Comparison of ENCODE assay signal across 10 cellular contexts in the genomic region with DNA sequence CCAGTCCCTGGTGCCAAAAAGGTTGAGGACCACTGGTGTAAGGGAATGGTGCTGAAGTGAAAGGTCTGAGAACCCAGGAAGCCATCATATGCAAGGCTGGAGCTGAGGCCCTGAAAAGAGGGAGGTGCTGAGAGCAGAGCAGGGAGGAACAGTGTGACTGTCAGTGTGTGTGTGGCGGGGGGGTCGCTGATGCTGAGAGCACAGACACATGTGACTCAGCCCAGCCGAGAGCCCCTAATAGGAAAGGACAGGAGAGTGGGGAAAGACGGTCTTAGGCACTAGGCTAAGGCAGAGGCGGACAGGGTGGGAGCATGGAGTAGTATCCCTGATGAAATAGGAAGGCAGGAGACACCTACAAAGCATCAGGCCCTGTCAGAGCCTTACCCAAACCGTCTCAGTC. TPM values are rescaled to one million over a fixed set of nuclear protein-coding genes. Genes with fewer than 3 reads are reported as not detected.
DNase-seq lines count a peak whose midpoint lies in the region; ATAC-seq and TF ChIP-seq lines count a peak whose summit lies in the region.
"Had no signal": no experiment of that assay in that cellular context is flagged by ENCODE, and none has a peak within 500 bp of the region (broad histone marks: within the 10 kb centered on the region; RNA-seq: fewer than 3 reads in every experiment).

No MANE protein-coding gene starts in this region.

- no peak for TF ChIP-seq POLR2A in HCT116 (IDR thresholded peaks at IDR 0.05; ENCODE audit: borderline replicate concordance, extremely low read depth, insufficient read depth, insufficient read length)

- H3K4me2 ChIP-seq in HCT116 (ENCODE audit: low read length): peak overlapping the region; percentile 86

- H3K9me3 ChIP-seq in HCT116 (ENCODE audit: control insufficient read depth in 1 of 2, insufficient read depth in 1 of 2, low read depth in 1 of 2, low read length in 2 of 2): no peaks in the 10 kb centered on the region
- no peaks in the 10 kb centered on the region for H3K9me3 ChIP-seq in effector memory CD4-positive, alpha-beta T cell (ENCODE audit: control insufficient read depth, low read length)

- H3K4me1 ChIP-seq in HCT116 (ENCODE audit: control insufficient read depth in 1 of 2, insufficient read depth in 2 of 2, low read length in 2 of 2): peaks cover 9 to 28% of the 10 kb centered on the region in 2 experiments
- H3K4me1 ChIP-seq in effector memory CD4-positive, alpha-beta T cell (ENCODE audit: control insufficient read depth, insufficient read depth, low read length, poor library complexity, severe bottlenecking): peaks cover 7% of the 10 kb centered on the region

- H3K27ac ChIP-seq in HCT116 (ENCODE audit: low read depth, low read length): peak overlapping the region; percentile 76; the same call in 1 of the 2 replicates
- no peak overlapping the region for H3K27ac ChIP-seq in effector memory CD4-positive, alpha-beta T cell (ENCODE audit: insufficient read depth, low read length, poor library complexity, severe bottlenecking)

- no peaks in the 10 kb centered on the region for H3K9me2 ChIP-seq in HCT116 (ENCODE audit: insufficient read depth)

- ATAC-seq in HCT116 (no peak), sciatic nerve (no peak), HG02840 (IDR thresholded peaks at IDR 0.05; ENCODE audit: low FRiP score, unreplicated experiment) (no peak)

- CTCF ChIA-PET in HCT116 (lab: Charles Lee): interaction anchor here (2.3 to 5.1 kb wide), 4 partner anchors 16 to 405 kb away, joined by 13 to 69 read pairs (median 40); a partner anchor contains a TSS

- intact Hi-C loops in CD14-positive monocyte (cut with micrococcal nuclease): loop anchor here (5.0 to 10.0 kb wide), 3 partner anchors 53 to 406 kb away; a partner anchor contains a TSS
- intact Hi-C loops in HCT116 (cut with micrococcal nuclease): loop anchor here (5.0 kb wide), 2 partner anchors 146 to 391 kb away; no protein-coding TSS in a partner anchor
- intact Hi-C loops in sciatic nerve (cut with DNase I): loop anchor here (5.0 kb wide), 1 partner anchor 86 kb away; no protein-coding TSS in a partner anchor

- TF ChIP-seq CTCF in CD14-positive monocyte (IDR thresholded peaks at IDR 0.05) (no peak), HCT116 (IDR thresholded peaks at IDR 0.05 in 2 of 3, conservative IDR thresholded peaks at IDR 0.05 in 1 of 3; ENCODE audit: borderline replicate concordance in 1 of 3, insufficient read depth in 1 of 3, low read depth in 2 of 3, low read length in 2 of 3) (no peak), mesothelial cell of epicardium (IDR thresholded peaks at IDR 0.05; ENCODE audit: unreplicated experiment) (no peak)

- BruUV-seq in HCT116 (replicated peaks; lab: Mats Ljungman, UMichigan): no TSS peak

- RAD21 ChIA-PET in HCT116 (lab: Charles Lee; ENCODE audit: low non-redundant PET in 1 of 2, low total read pairs in 2 of 2, uncharacterized antibody in 2 of 2, unreplicated experiment in 2 of 2): no interaction called here

- peak overlapping the region; percentile 80 to 91 for H3K4me3 ChIP-seq in HCT116 (replicated peaks in 1 of 2; ENCODE audit: low read depth in 1 of 2, low read length in 2 of 2)
- no peak overlapping the region for H3K4me3 ChIP-seq in effector memory CD4-positive, alpha-beta T cell (ENCODE audit: insufficient read depth, low read depth, low read length, poor library complexity, severe bottlenecking)

- H3K27ac Mint-ChIP-seq in CD14-positive monocyte: peak overlapping the region in 1 of 7 donors; percentile 68
- H3K27ac Mint-ChIP-seq in activated naive CD8-positive, alpha-beta T cell: no peak overlapping the region
- no peak overlapping the region for H3K27ac Mint-ChIP-seq in mesothelial cell of epicardium

- H2AFZ ChIP-seq in HCT116 (ENCODE audit: low read depth, low read length, poor library complexity, severe bottlenecking): no peak overlapping the region

- DNase-seq in CD14-positive monocyte (ENCODE audit: low spot score) (peak; percentile 8), HCT116 (ENCODE audit: low read depth, low spot score) (no peak), mesothelial cell of epicardium (ENCODE audit: low spot score in 2 of 2, unreplicated experiment in 2 of 2) (no peak), sciatic nerve (ENCODE audit: low spot score) (no peak), ureter (ENCODE audit: low spot score) (no peak)
- DNase-seq in effector memory CD4-positive, alpha-beta T cell: no peak
- DNase-seq: NCI-H1105 treated with DMSO at 0.1 percent for 48 hours had no signal

- POLR2A ChIA-PET in HCT116 (lab: Charles Lee): interaction anchor here (1.9 kb wide), 1 partner anchor 16 kb away, joined by 13 read pairs; a partner anchor contains a TSS

- H3K27me3 Mint-ChIP-seq in CD14-positive monocyte (ENCODE audit: low read depth in 3 of 3) (peaks cover 22 to 44% (median 35%) of the 10 kb centered on the region in 3 donors), mesothelial cell of epicardium (ENCODE audit: low read depth) (no peaks in the 10 kb centered on the region)
- H3K27me3 Mint-ChIP-seq in activated naive CD8-positive, alpha-beta T cell: peaks cover 5% of the 10 kb centered on the region

- no peaks in the 10 kb centered on the region for H3K27me3 ChIP-seq in HCT116 (ENCODE audit: insufficient read depth, low read length)
- H3K27me3 ChIP-seq in effector memory CD4-positive, alpha-beta T cell (replicated peaks; ENCODE audit: control insufficient read depth, insufficient read depth, low read length, poor library complexity, severe bottlenecking): no peaks in the 10 kb centered on the region

- H3K79me2 ChIP-seq in HCT116 (ENCODE audit: insufficient read depth, low read length): 0 out of 2 replicates have a peak, but pooled peaks cover 12% of the 10 kb centered on the region

- peak overlapping the region in 1 of 2 donors; percentile 60 for H3K4me3 Mint-ChIP-seq in CD14-positive monocyte
- peak overlapping the region; percentile 86 for H3K4me3 Mint-ChIP-seq in activated naive CD8-positive, alpha-beta T cell
- H3K4me3 Mint-ChIP-seq in mesothelial cell of epicardium: peak overlapping the region; percentile 85

- no peak for TF ChIP-seq RAD21 in HCT116 (IDR thresholded peaks at IDR 0.05; ENCODE audit: low read depth)

- H3K4me1 Mint-ChIP-seq in CD14-positive monocyte: peaks cover 13% of the 10 kb centered on the region
- peaks cover 6% of the 10 kb centered on the region for H3K4me1 Mint-ChIP-seq in activated naive CD8-positive, alpha-beta T cell (ENCODE audit: low read depth)
- H3K4me1 Mint-ChIP-seq in mesothelial cell of epicardium: peaks cover 38% of the 10 kb centered on the region

- no peaks in the 10 kb centered on the region for H3K9me3 Mint-ChIP-seq in CD14-positive monocyte
- no peaks in the 10 kb centered on the region for H3K9me3 Mint-ChIP-seq in activated naive CD8-positive, alpha-beta T cell (ENCODE audit: low read depth)
- H3K9me3 Mint-ChIP-seq in mesothelial cell of epicardium: no peaks in the 10 kb centered on the region

- no peaks in the 10 kb centered on the region for H3K36me3 Mint-ChIP-seq in CD14-positive monocyte
- H3K36me3 Mint-ChIP-seq in activated naive CD8-positive, alpha-beta T cell: peaks cover 6% of the 10 kb centered on the region
- H3K36me3 Mint-ChIP-seq in mesothelial cell of epicardium: peaks cover 4% of the 10 kb centered on the region

- H3K9ac ChIP-seq in HCT116 (ENCODE audit: low read length): peak overlapping the region; percentile 85

- no peaks in the 10 kb centered on the region for H4K20me1 ChIP-seq in HCT116 (ENCODE audit: insufficient read depth)

- H3K36me3 ChIP-seq in HCT116 (ENCODE audit: control insufficient read depth in 1 of 2, insufficient read depth in 2 of 2, low read length in 2 of 2): peaks cover 7 to 10% of the 10 kb centered on the region in 2 experiments; a peak in 2 of 4 replicates
- no peaks in the 10 kb centered on the region for H3K36me3 ChIP-seq in effector memory CD4-positive, alpha-beta T cell (ENCODE audit: control insufficient read depth, insufficient read depth, low read length)

TF ChIP-seq in HCT116, 20 proteins besides CTCF, POLR2A, EP300 and RAD21:
- no peak for TF ChIP-seq POLR2AphosphoS5 (IDR thresholded peaks at IDR 0.05; ENCODE audit: low read depth, low read length)
- no peak for TF ChIP-seq SRF (IDR thresholded peaks at IDR 0.05; ENCODE audit: low read depth)

RNA-seq across cellular contexts. Expression of a gene that starts 1.2 kb away (rescaled TPM):
- not detected for polyA plus RNA-seq in CD14-positive monocyte
- 20.0 TPM for total RNA-seq in HCT116 (2021; ENCODE audit: unreplicated experiment)
- polyA plus RNA-seq in HCT116 (2012): 22.5 and 31.2 TPM in 2 replicates
- total RNA-seq in mesothelial cell of epicardium: 20.9 to 26.2 TPM (median 22.2 TPM) in 3 replicates
- total RNA-seq in sciatic nerve: 19.8 TPM
- 22.7 TPM for total RNA-seq in ureter

RNA-seq across cellular contexts. Expression of a gene that starts 17.0 kb away (rescaled TPM):
- polyA plus RNA-seq in CD14-positive monocyte: 1 to 10 TPM; 9.3 to 10.0 TPM
- 15.3 TPM for total RNA-seq in HCT116 (2021; ENCODE audit: unreplicated experiment)
- 12.2 and 14.8 TPM in 2 replicates for polyA plus RNA-seq in HCT116 (2012)
- total RNA-seq in mesothelial cell of epicardium: 46.0 to 49.0 TPM (median 47.6 TPM) in 3 replicates
- 28.2 TPM for total RNA-seq in sciatic nerve
- total RNA-seq in ureter: 30.6 TPM

RNA-seq across cellular contexts. Expression of a gene that starts 25.7 kb away (rescaled TPM):
- polyA plus RNA-seq in CD14-positive monocyte: under 1 TPM; 0.12 to 0.73 TPM
- total RNA-seq in HCT116 (2021; ENCODE audit: unreplicated experiment): 0.52 TPM
- polyA plus RNA-seq in HCT116 (2012): 0.16 and 0.39 TPM in 2 replicates
- total RNA-seq in mesothelial cell of epicardium: 194 to 213 TPM (median 210 TPM) in 3 replicates
- total RNA-seq in sciatic nerve: 115 TPM
- total RNA-seq in ureter: 119 TPM
- total RNA-seq: dermis microvascular lymphatic vessel endothelial cell had no signal

RNA-seq across cellular contexts. Expression of a gene that starts 49.7 kb away (rescaled TPM):
- polyA plus RNA-seq in CD14-positive monocyte: not detected
- total RNA-seq in HCT116 (2021; ENCODE audit: unreplicated experiment): 0.98 TPM
- 0.81 and 1.2 TPM in 2 replicates for polyA plus RNA-seq in HCT116 (2012)
- 2.7 to 4.8 TPM (median 4.2 TPM) in 3 replicates for total RNA-seq in mesothelial cell of epicardium
- total RNA-seq in sciatic nerve: 3.9 TPM
- total RNA-seq in ureter: 20.7 TPM

Comparison
In these comparisons a context has a peak if more than half of its experiments do, and no peak if none do; other contexts are left out.
1. RNA of a gene that starts 25.7 kb away (total RNA-seq): 194 to 213 TPM in mesothelial cell of epicardium, 119 TPM in ureter (single experiment) and 115 TPM in sciatic nerve (single experiment); 0.52 TPM in HCT116 (single experiment); every median in the first group is over 10 times any median in the second.